In the genomic region with DNA sequence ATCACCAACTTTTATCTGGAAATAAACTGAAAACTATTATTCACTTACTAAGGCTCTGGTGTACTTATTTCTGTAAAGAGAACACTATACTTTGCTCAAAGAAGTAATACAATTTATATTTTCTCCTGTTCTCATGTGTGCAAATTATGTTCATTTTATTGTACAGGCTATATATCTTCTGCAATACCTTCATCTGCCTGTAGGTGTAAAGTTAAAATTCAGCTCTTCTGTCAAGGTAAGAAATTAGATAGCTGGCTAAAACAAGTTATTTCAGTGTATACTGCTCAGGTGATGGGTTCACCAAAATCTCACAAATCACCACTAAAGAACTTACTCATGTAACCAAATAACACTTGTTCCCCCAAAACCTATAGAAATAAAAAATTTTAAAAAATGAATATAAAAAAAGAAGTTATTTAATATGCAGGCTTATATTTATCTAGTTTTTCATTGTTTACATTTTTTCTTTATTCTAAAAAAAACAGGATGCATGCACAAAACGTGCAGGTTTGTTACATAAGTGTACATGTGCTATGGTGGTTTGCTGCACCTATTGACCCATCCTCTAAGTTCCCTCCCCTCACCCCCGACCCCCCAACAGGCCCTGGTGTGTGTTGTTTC, we compare ENCODE assay signal across 10 cellular contexts.
DNase-seq lines count a peak whose midpoint lies in the region; ATAC-seq and TF ChIP-seq lines count a peak whose summit lies in the region.
"Had no signal": no experiment of that assay in that cellular context is flagged by ENCODE, and none has a peak within 500 bp of the region (broad histone marks: within the 10 kb centered on the region; RNA-seq: fewer than 3 reads in every experiment).

No MANE protein-coding gene starts in this region.

- H3K9me3 Mint-ChIP-seq in H9 = no peaks in the 10 kb centered on the region
- peaks cover 7% of the 10 kb centered on the region for H3K9me3 Mint-ChIP-seq in activated naive CD8-positive, alpha-beta T cell treated with anti-CD3 and anti-CD28 coated beads, Interleukin-2, amount 50 U/mL, for 24 hours

- H3K36me3 Mint-ChIP-seq in H9 (ENCODE audit: insufficient read depth in 1 of 3, low read depth in 3 of 3) = no peaks in the 10 kb centered on the region; a peak in 1 of 7 replicates
- H3K36me3 Mint-ChIP-seq in activated naive CD8-positive, alpha-beta T cell treated with anti-CD3 and anti-CD28 coated beads, Interleukin-2, amount 50 U/mL, for 24 hours (ENCODE audit: low read depth) = no peaks in the 10 kb centered on the region
- H3K36me3 Mint-ChIP-seq: memory B cell; stimulated activated naive B cell treated with anti-CD40 and anti-IgM and Interleukin-4, amounts not matched to agents 10 μg/mL and 1 μg/mL and 100 μg/mL, for 72 hours had no signal

- H3K79me1 ChIP-seq in H9 (ENCODE audit: insufficient read depth, low read depth, low read length, poor library complexity, severe bottlenecking) = no peaks in the 10 kb centered on the region

- H3T11ph ChIP-seq in H9 (ENCODE audit: low read length) = no peak overlapping the region

- H3K14ac ChIP-seq in H9 (ENCODE audit: insufficient read depth, low read length) = no peak overlapping the region

- H3K4me1 Mint-ChIP-seq in H9 = no peaks in the 10 kb centered on the region
- no peaks in the 10 kb centered on the region for H3K4me1 Mint-ChIP-seq in activated naive CD8-positive, alpha-beta T cell treated with anti-CD3 and anti-CD28 coated beads, Interleukin-2, amount 50 U/mL, for 24 hours
- H3K4me1 Mint-ChIP-seq: memory B cell; stimulated activated naive B cell treated with anti-CD40 and anti-IgM and Interleukin-4, amounts not matched to agents 10 μg/mL and 1 μg/mL and 100 μg/mL, for 72 hours had no signal

- no peak overlapping the region for H4K8ac ChIP-seq in H9 (replicated peaks; ENCODE audit: insufficient read length, low read depth, low read length)

- no TSS peak for BruUV-seq in Panc1 (replicated peaks; lab: Mats Ljungman, UMichigan)

- no peak overlapping the region for H3K9ac ChIP-seq in H9 (ENCODE audit: extremely low read depth, insufficient read length, low read length)

- H2BK12ac ChIP-seq in H9 (ENCODE audit: insufficient read length, low read depth, low read length) = no peak overlapping the region

- no peak overlapping the region for H3K4me2 ChIP-seq in H9 (ENCODE audit: insufficient read depth, insufficient read length, low read length)

- WGBS in H9 (ENCODE audit: extremely low coverage, insufficient read length, low lambda C conversion rate) = no CpG with 5 or more reads among the region's 2 CpGs

- H3K4me1 ChIP-seq in H9 (ENCODE audit: insufficient read depth, low read length) (no peaks in the 10 kb centered on the region), Panc1 (ENCODE audit: control insufficient read depth, insufficient read depth, low read length) (no peaks in the 10 kb centered on the region), left lung (no peaks in the 10 kb centered on the region)

- no peaks in the 10 kb centered on the region for H3K9me3 ChIP-seq in H9 (ENCODE audit: control insufficient read depth, low read depth, low read length)
- peaks cover 2% of the 10 kb centered on the region; the same call in 1 of the 2 replicates for H3K9me3 ChIP-seq in Panc1 (ENCODE audit: control insufficient read depth, insufficient read depth, low read depth, low read length)
- H3K9me3 ChIP-seq in left lung = peaks cover 0 to 2% of the 10 kb centered on the region in 2 donors

- POLR2A ChIA-PET in Panc1 (lab: Charles Lee) = no interaction called here

- H3K27me3 ChIP-seq in H9 (ENCODE audit: insufficient read depth, low read length) (no peaks in the 10 kb centered on the region), Panc1 (ENCODE audit: control insufficient read depth, insufficient read depth, low read length) (no peaks in the 10 kb centered on the region), left lung (no peaks in the 10 kb centered on the region)

- H2AK5ac ChIP-seq in H9 (ENCODE audit: insufficient read length, low read length) = no peak overlapping the region

- no peak overlapping the region for H3K18ac ChIP-seq in H9 (ENCODE audit: insufficient read length, low read depth, low read length)

- no peak overlapping the region for H2BK15ac ChIP-seq in H9 (ENCODE audit: low read depth, low read length)

- H2BK5ac ChIP-seq in H9 (ENCODE audit: insufficient read length, low read length) = no peak overlapping the region

- no peak overlapping the region for H4K91ac ChIP-seq in H9 (ENCODE audit: insufficient read length, low read depth, low read length)

- TF ChIP-seq CTCF in GM12864 (IDR thresholded peaks at IDR 0.05; ENCODE audit: low read depth, low read length, missing control alignments) (peak; percentile 38), H9 (conservative IDR thresholded peaks at IDR 0.05) (peak; percentile 63), Panc1 (IDR thresholded peaks at IDR 0.05) (peak; percentile 29; the same call in 1 of the 2 replicates), left lung (IDR thresholded peaks at IDR 0.05) (peak; percentile 13 to 33)

- no peak overlapping the region for H2BK120ac ChIP-seq in H9 (ENCODE audit: low read depth, low read length, poor library complexity, severe bottlenecking)

- no peak overlapping the region for H4K5ac ChIP-seq in H9 (ENCODE audit: insufficient read length, low read depth, low read length)

- no peaks in the 10 kb centered on the region for H3K27me3 Mint-ChIP-seq in H9 (ENCODE audit: low read depth)
- peaks cover 6% of the 10 kb centered on the region for H3K27me3 Mint-ChIP-seq in activated naive CD8-positive, alpha-beta T cell treated with anti-CD3 and anti-CD28 coated beads, Interleukin-2, amount 50 U/mL, for 24 hours

- H3K27ac Mint-ChIP-seq in H9 = no peak overlapping the region
- no peak overlapping the region for H3K27ac Mint-ChIP-seq in activated naive CD8-positive, alpha-beta T cell treated with anti-CD3 and anti-CD28 coated beads, Interleukin-2, amount 50 U/mL, for 24 hours
- H3K27ac Mint-ChIP-seq: memory B cell; stimulated activated naive B cell treated with anti-CD40 and anti-IgM and Interleukin-4, amounts not matched to agents 10 μg/mL and 1 μg/mL and 100 μg/mL, for 72 hours had no signal

- intact Hi-C loops in Panc1 (cut with micrococcal nuclease; ENCODE audit: unreplicated experiment) (loop anchor here (1.0 kb wide), 1 partner anchor 13 kb away; no protein-coding TSS in a partner anchor), left lung (cut with DNase I) (no loop called here)

- CTCF ChIA-PET in Panc1 (lab: Charles Lee) = interaction anchor here (0.6 to 0.7 kb wide), 2 partner anchors 12 to 24 kb away, joined by 3 to 4 read pairs; no protein-coding TSS in a partner anchor

- no peak overlapping the region for H2BK20ac ChIP-seq in H9 (ENCODE audit: low read depth, low read length, poor library complexity, severe bottlenecking)

- no peaks in the 10 kb centered on the region for H3K36me3 ChIP-seq in Panc1 (ENCODE audit: control insufficient read depth, insufficient read depth, low read length)
- no peaks in the 10 kb centered on the region for H3K36me3 ChIP-seq in left lung

- H3K4me3 Mint-ChIP-seq in H9 = no peak overlapping the region
- no peak overlapping the region for H3K4me3 Mint-ChIP-seq in activated naive CD8-positive, alpha-beta T cell treated with anti-CD3 and anti-CD28 coated beads, Interleukin-2, amount 50 U/mL, for 24 hours
- H3K4me3 Mint-ChIP-seq: memory B cell; stimulated activated naive B cell treated with anti-CD40 and anti-IgM and Interleukin-4, amounts not matched to agents 10 μg/mL and 1 μg/mL and 100 μg/mL, for 72 hours had no signal

- H3K4ac ChIP-seq in H9 (ENCODE audit: low read depth, low read length) = no peak overlapping the region

- H3K27ac ChIP-seq in H9 (ENCODE audit: insufficient read length, low read depth, low read length) = no peak overlapping the region
- H3K27ac ChIP-seq in Panc1 (ENCODE audit: low read length) = no peak overlapping the region
- H3K27ac ChIP-seq in left lung = no peak overlapping the region

- no peak overlapping the region for H2AFZ ChIP-seq in H9 (ENCODE audit: low read length)

- no peak overlapping the region for H3K23ac ChIP-seq in H9 (ENCODE audit: insufficient read length, low read depth, low read length)

- DNase-seq in GM12864 (ENCODE audit: low read depth) = no peak
- no peak for DNase-seq in H9
- DNase-seq in Panc1 (ENCODE audit: low read depth, low spot score) = no peak
- no peak for DNase-seq in left lung
- no peak for DNase-seq in ureter (ENCODE audit: low spot score)
- DNase-seq in activated naive CD8-positive, alpha-beta T cell treated with anti-CD3 and anti-CD28 coated beads, Interleukin-2, amount 50 U/mL, for 24 hours = no peak
- no peak for DNase-seq in activated CD4-positive, alpha-beta T cell treated with anti-CD3 and anti-CD28 coated beads, Interleukin-2, amount 50 U/mL, for 1 hour
- DNase-seq: stimulated activated naive B cell treated with anti-CD40 and anti-IgM and Interleukin-4, amounts not matched to agents 10 μg/mL and 1 μg/mL and 100 μg/mL, for 72 hours had no signal

- H3K79me2 ChIP-seq in H9 (ENCODE audit: insufficient read depth, low read length) = no peaks in the 10 kb centered on the region

- no peaks in the 10 kb centered on the region for H4K20me1 ChIP-seq in H9 (ENCODE audit: control insufficient read depth, insufficient read depth, insufficient read length)

- ATAC-seq in Panc1 (no peak), left lung (no peak), HG03439 (IDR thresholded peaks at IDR 0.05; ENCODE audit: unreplicated experiment) (no peak)
- no peak for ATAC-seq in activated naive CD8-positive, alpha-beta T cell treated with anti-CD3 and anti-CD28 coated beads, Interleukin-2, amount 50 U/mL, for 24 hours

- in situ Hi-C loops in Panc1 (cut with HindIII; ENCODE audit: low pct_unique_long_range_greater_than_20kb, low sequenced_read_pairs) = no loop called here

- H3K4me3 ChIP-seq in GM12864 (ENCODE audit: low read depth, low read length) (no peak overlapping the region), Panc1 (ENCODE audit: low read depth in 2 of 2, low read length in 2 of 2) (no peak overlapping the region), left lung (no peak overlapping the region)

- H3K23me2 ChIP-seq in H9 (ENCODE audit: insufficient read length, low read depth, low read length, poor library complexity, severe bottlenecking) = no peaks in the 10 kb centered on the region

- H3K56ac ChIP-seq in H9 (ENCODE audit: insufficient read length, low read depth, low read length) = no peak overlapping the region
